In the genomic region with DNA sequence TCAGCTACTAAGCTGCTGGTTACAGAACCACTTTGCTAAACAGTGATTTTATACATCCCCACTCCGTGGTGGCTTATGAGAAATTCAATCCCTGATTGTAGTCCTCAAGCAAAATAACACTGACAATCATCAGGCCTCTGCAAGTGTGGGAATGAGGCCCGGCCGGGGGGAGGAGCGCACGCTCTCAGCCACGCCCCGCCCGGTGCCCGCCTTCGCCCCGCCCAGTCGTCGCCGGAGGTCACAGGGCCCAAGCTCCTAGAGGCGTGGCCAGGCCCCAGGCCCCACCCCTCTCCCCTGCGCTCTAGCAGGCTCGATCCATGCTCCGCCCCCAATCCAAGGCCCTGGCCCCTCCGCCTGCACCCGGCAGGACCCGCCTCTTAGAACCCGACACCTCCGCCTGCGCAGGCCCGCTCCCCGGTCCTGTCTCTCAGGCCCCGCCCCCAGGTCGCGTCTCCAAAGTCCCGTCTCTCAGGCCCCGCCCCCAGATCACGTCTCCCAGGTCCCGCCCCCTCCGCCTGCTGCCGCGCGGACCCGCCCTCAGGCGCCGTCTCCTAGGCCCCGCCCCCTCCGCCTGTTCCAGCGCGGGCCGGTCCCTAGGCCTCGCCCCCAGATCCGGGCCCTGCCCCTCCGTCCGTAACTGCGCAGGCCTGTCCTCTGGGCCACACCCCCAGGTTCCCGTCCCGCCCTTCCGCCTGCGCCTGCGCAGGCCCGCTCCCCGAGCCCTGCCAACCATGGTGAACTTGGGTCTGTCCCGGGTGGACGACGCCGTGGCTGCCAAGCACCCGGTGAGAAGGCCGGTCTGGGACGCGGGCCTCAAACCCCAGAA, we compare ENCODE assay signal across 8 cellular contexts. TPM values are rescaled to one million over a fixed set of nuclear protein-coding genes. Genes with fewer than 3 reads are reported as not detected.
A peak's percentile ranks its signal among the peaks of the same experiment; 100 is the strongest.
DNase-seq lines count a peak whose midpoint lies in the region; ATAC-seq, FAIRE-seq and TF ChIP-seq lines count a peak whose summit lies in the region.

TMEM141 (plus strand) TSS at position 705 of the 826 bp plus-strand sequence; CDS start at position 732, 27 bp downstream.

- H3K36me3 Mint-ChIP-seq in natural killer cell treated with Interleukin-12 subunit alpha and Interleukin-12 subunit beta and Interleukin-15 and Interleukin-18, amount 100 ng/mL, for 72 hours = no peaks in the 10 kb centered on the region

- H2AFZ ChIP-seq in Loucy (ENCODE audit: low read length) = peak within 1 kb of the TSS; percentile 81

- H3K36me3 ChIP-seq in Loucy (ENCODE audit: insufficient read depth, low read length) = no peaks in the 10 kb centered on the region

- peak within 1 kb of the TSS; percentile 98 for H3K4me2 ChIP-seq in Loucy (ENCODE audit: low read depth, low read length, poor library complexity, severe bottlenecking)

- H3K9me3 ChIP-seq in Loucy (ENCODE audit: insufficient read depth, low read depth, low read length) = no peaks in the 10 kb centered on the region

- peaks cover 21 to 24% of the 10 kb centered on the region in 2 donors for H3K4me1 Mint-ChIP-seq in natural killer cell treated with Interleukin-12 subunit alpha and Interleukin-12 subunit beta and Interleukin-15 and Interleukin-18, amount 100 ng/mL, for 72 hours (ENCODE audit: low read depth in 2 of 2)

- no peak for TF ChIP-seq CTCF in Loucy (conservative IDR thresholded peaks at IDR 0.05; ENCODE audit: low read length)

- H3K4me3 ChIP-seq in Loucy (ENCODE audit: low read length, poor library complexity, severe bottlenecking) = peak within 1 kb of the TSS; percentile 89

- H3K4me3 Mint-ChIP-seq in natural killer cell treated with Interleukin-12 subunit alpha and Interleukin-12 subunit beta and Interleukin-15 and Interleukin-18, amount 100 ng/mL, for 72 hours = peak within 1 kb of the TSS; percentile 66

- H3K27me3 Mint-ChIP-seq in natural killer cell treated with Interleukin-12 subunit alpha and Interleukin-12 subunit beta and Interleukin-15 and Interleukin-18, amount 100 ng/mL, for 72 hours = peaks cover 0 to 3% of the 10 kb centered on the region in 2 donors

- H3K79me2 ChIP-seq in Loucy (ENCODE audit: insufficient read depth, low read length) = no peaks in the 10 kb centered on the region; the same call in 1 of the 2 replicates

- H3K9me3 Mint-ChIP-seq in natural killer cell treated with Interleukin-12 subunit alpha and Interleukin-12 subunit beta and Interleukin-15 and Interleukin-18, amount 100 ng/mL, for 72 hours = no peaks in the 10 kb centered on the region

- ATAC-seq in natural killer cell treated with Interleukin-12 subunit alpha and Interleukin-12 subunit beta and Interleukin-15 and Interleukin-18, amount 100 ng/mL, for 72 hours = peak; percentile 95 to 96
- peak; percentile 95 for ATAC-seq in stimulated activated naive CD8-positive, alpha-beta T cell treated with anti-CD3 and anti-CD28 coated beads, Interleukin-15, Interleukin-2, amounts not matched to agents 100 U/mL and 50 U/mL, for 24 hours

- H3K4me1 ChIP-seq in Loucy (ENCODE audit: insufficient read depth, low read length, poor library complexity, severe bottlenecking) = peaks cover 18% of the 10 kb centered on the region

- peaks cover 9% of the 10 kb centered on the region for H4K20me1 ChIP-seq in Loucy (ENCODE audit: insufficient read depth, low read length, poor library complexity, severe bottlenecking)

- TF ChIP-seq POLR2A in H54 (IDR thresholded peaks at IDR 0.05; ENCODE audit: low read depth, low read length) (peak; percentile 86), Raji (IDR thresholded peaks at IDR 0.05; ENCODE audit: insufficient read depth, low read depth, low read length) (peak; percentile 74)

- no peaks in the 10 kb centered on the region for H3K9me2 ChIP-seq in Loucy (replicated peaks; ENCODE audit: low read depth, low read length)

- peak; percentile 79 for FAIRE-seq in H54 (lab: Jason Lieb, UNC)

- H3K27ac Mint-ChIP-seq in natural killer cell treated with Interleukin-12 subunit alpha and Interleukin-12 subunit beta and Interleukin-15 and Interleukin-18, amount 100 ng/mL, for 72 hours = peak within 1 kb of the TSS; percentile 49 to 51

- H3F3A ChIP-seq in Loucy (ENCODE audit: low read depth) = no peaks in the 10 kb centered on the region

- DNase-seq in EH (ENCODE audit: low read depth) = peak; percentile 100
- peak; percentile 99 for DNase-seq in H54 (ENCODE audit: insufficient read length, low spot score)
- DNase-seq in activated T-helper 9 cell treated with anti-CD3 and anti-CD28 coated beads, Interleukin-2, amount 50 U/mL, for 16 hours (ENCODE audit: low read depth) = peak; percentile 99
- peak; percentile 98 for DNase-seq in fibroblast of peridontal ligament (ENCODE audit: extremely low read depth)
- peak; percentile 100 for DNase-seq in natural killer cell treated with Interleukin-12 subunit alpha and Interleukin-12 subunit beta and Interleukin-15 and Interleukin-18, amount 100 ng/mL, for 72 hours (ENCODE audit: low spot score)
- peak; percentile 100 for DNase-seq in stimulated activated naive CD8-positive, alpha-beta T cell treated with anti-CD3 and anti-CD28 coated beads, Interleukin-15, Interleukin-2, amounts not matched to agents 100 U/mL and 50 U/mL, for 24 hours

- no peaks in the 10 kb centered on the region for H3K27me3 ChIP-seq in Loucy (ENCODE audit: insufficient read depth, low read length, poor library complexity, severe bottlenecking)

- peak within 1 kb of the TSS; percentile 95 for H3K9ac ChIP-seq in Loucy (ENCODE audit: low read depth, low read length, poor library complexity, severe bottlenecking)

RNA-seq across cellular contexts. Expression of gene TMEM141, which starts in this region (rescaled TPM):
- 10 to 100 TPM; 31.9 to 50.5 TPM for total RNA-seq in natural killer cell treated with Interleukin-12 subunit alpha and Interleukin-12 subunit beta and Interleukin-15 and Interleukin-18, amount 100 ng/mL, for 72 hours

Comparison
In these comparisons a context has a peak if more than half of its experiments do, and no peak if none do; other contexts are left out.
1. Peak in every context shown above with its lines: DNase-seq, ATAC-seq and H3K4me3 ChIP-seq.